ENCODE assay signal across 8 cellular contexts in genomic region chr16:70573451-70574121, GRCh38. TPM values are rescaled to one million over a fixed set of nuclear protein-coding genes. Genes with fewer than 3 reads are reported as not detected.
DNase-seq lines count a peak whose midpoint lies in the region; ATAC-seq and TF ChIP-seq lines count a peak whose summit lies in the region.

No MANE protein-coding gene starts in this region.

- H3K4me3 ChIP-seq in fibroblast of mammary gland (ENCODE audit: control insufficient read depth, low read depth, low read length), result no peak overlapping the region

- TF ChIP-seq CTCF in RWPE1 (conservative IDR thresholded peaks at IDR 0.05; ENCODE audit: low read depth), result no peak
- no peak for TF ChIP-seq CTCF in fibroblast of mammary gland (conservative IDR thresholded peaks at IDR 0.05; ENCODE audit: control insufficient read depth, insufficient read depth, low read depth, low read length)
- TF ChIP-seq CTCF in natural killer cell (IDR thresholded peaks at IDR 0.05), result no peak

- POLR2A ChIA-PET in RWPE1 (lab: Yijun Ruan, JAX; ENCODE audit: low non-redundant PET), result no interaction called here

- H3K27ac ChIP-seq in RWPE1, result peak overlapping the region; percentile 52

- no peak overlapping the region for H3K4me3 Mint-ChIP-seq in natural killer cell

- intact Hi-C loops in natural killer cell (cut with micrococcal nuclease), result no loop called here

- DNase-seq in AG08395 (ENCODE audit: low spot score) (peak; percentile 64), RWPE1 (ENCODE audit: low spot score) (no peak), fibroblast of mammary gland (ENCODE audit: low read depth) (peak; percentile 93), natural killer cell (no peak), NCI-H1092 treated with DMSO at 0.1 percent for 48 hours (lab: John Stamatoyannopoulos, UW) (no peak), SKM-1 (lab: John Stamatoyannopoulos, UW; ENCODE audit: unreplicated experiment) (no peak)

- H3K27me3 Mint-ChIP-seq in natural killer cell (ENCODE audit: low read depth in 2 of 2), result no peaks in the 10 kb centered on the region

- CTCF ChIA-PET in RWPE1 (lab: Yijun Ruan, JAX), result interaction anchor here (0.9 to 1.0 kb wide), 3 partner anchors 26 to 1213 kb away, joined by 3 to 4 read pairs (median 3); no protein-coding TSS in a partner anchor

- no peak for ATAC-seq in natural killer cell
- no peak for ATAC-seq in GM19452 (IDR thresholded peaks at IDR 0.05; ENCODE audit: unreplicated experiment)
- ATAC-seq in HG03378 (IDR thresholded peaks at IDR 0.05; ENCODE audit: unreplicated experiment), result no peak

- peak overlapping the region; percentile 38 to 74 for H3K27ac Mint-ChIP-seq in natural killer cell

- no peaks in the 10 kb centered on the region for H3K9me3 Mint-ChIP-seq in natural killer cell

- peaks cover 22% of the 10 kb centered on the region for H3K36me3 Mint-ChIP-seq in natural killer cell

- peaks cover 14 to 20% of the 10 kb centered on the region in 2 donors for H3K4me1 Mint-ChIP-seq in natural killer cell

RNA-seq across cellular contexts. Expression of gene SF3B3, which starts 50.0 kb away (rescaled TPM):
- 100 to 1,000 TPM; 164 to 220 (median 173) TPM for total RNA-seq in natural killer cell

RNA-seq across cellular contexts. Expression of gene COG4, which starts 50.2 kb away (rescaled TPM):
- total RNA-seq in natural killer cell, result 10 to 100 TPM; 29.5 to 44.4 (median 31.6) TPM

Comparison
In these comparisons a context has a peak if more than half of its experiments do, and no peak if none do; other contexts are left out.
1. DNase-seq: peak in AG08395 (single experiment) and fibroblast of mammary gland (single experiment); none in RWPE1 (single experiment), natural killer cell (single experiment), NCI-H1092 treated with DMSO at 0.1 percent for 48 hours (single experiment) and SKM-1 (single experiment).